ENCODE assay signal across 8 cellular contexts in the genomic region with DNA sequence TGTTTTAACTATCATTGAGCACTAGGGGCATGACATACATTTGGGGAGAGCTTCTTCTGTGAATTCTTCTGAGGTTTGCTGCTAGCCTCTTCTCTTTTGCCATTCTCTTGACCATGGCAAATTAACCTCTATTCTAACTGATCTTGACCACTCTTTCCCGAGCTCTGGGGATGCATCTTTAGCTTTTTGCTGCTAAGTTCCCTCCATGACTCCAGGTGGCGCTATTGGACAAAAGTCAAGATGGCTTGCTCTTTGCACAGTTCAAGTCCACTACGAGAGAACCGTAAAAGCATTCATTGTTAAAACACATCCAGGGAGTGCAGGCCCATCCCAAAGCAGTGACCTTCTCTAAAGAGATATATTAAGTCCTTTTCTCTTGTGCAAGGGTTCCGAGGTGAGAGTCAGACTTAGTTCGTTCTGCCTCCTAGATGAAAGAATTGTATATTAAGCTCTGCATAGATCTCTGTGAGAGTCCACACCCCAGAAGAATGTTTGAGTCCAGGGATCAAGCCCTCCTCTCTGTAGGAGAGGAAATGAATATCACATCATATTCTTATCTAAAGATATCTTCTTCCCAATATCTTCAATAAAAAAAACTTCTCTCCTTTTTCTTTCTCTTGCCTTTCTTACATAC.
DNase-seq lines count a peak whose midpoint lies in the region; ATAC-seq and TF ChIP-seq lines count a peak whose summit lies in the region.

No MANE protein-coding gene starts in this region.

- TF ChIP-seq CTCF in BJ (IDR thresholded peaks at IDR 0.05; ENCODE audit: insufficient read depth, low read depth, low read length) = peak; percentile 42

- CTCF ChIA-PET in BJ (lab: Yijun Ruan, JAX) = interaction anchor here (0.5 kb wide), 1 partner anchor 58 kb away, joined by 3 read pairs; no protein-coding TSS in a partner anchor

- DNase-seq in BJ (ENCODE audit: low read depth) (no peak), NCI-H1048 (lab: John Stamatoyannopoulos, UW) (peak; percentile 50), SK-N-DZ (ENCODE audit: low spot score) (peak; percentile 81), fibroblast of the conjunctiva (ENCODE audit: low read depth) (peak; percentile 54), skeletal muscle cell (ENCODE audit: low read depth) (peak; percentile 6), NCI-H187 treated with DMSO at 0.1 percent for 48 hours (lab: John Stamatoyannopoulos, UW) (no peak)
- no peak for DNase-seq in stimulated activated naive CD4-positive, alpha-beta T cell treated with Interleukin-2 at 50 U/mL for 16 hours (lab: John Stamatoyannopoulos, UW)

- no peak overlapping the region for H3K4me3 ChIP-seq in BJ (ENCODE audit: low read depth, low read length)
- no peak overlapping the region for H3K4me3 ChIP-seq in skeletal muscle cell (ENCODE audit: low read depth, low read length)

- no peaks in the 10 kb centered on the region for H3K27me3 ChIP-seq in BJ (ENCODE audit: control insufficient read depth, insufficient read depth, low read length)

- POLR2A ChIA-PET in BJ (lab: Charles Lee) = no interaction called here

- ATAC-seq in GM21515 (IDR thresholded peaks at IDR 0.05; ENCODE audit: unreplicated experiment) = peak; percentile 67

- H3K36me3 ChIP-seq in BJ (ENCODE audit: control insufficient read depth, insufficient read depth, low read length) = no peaks in the 10 kb centered on the region

Comparison
In these comparisons a context has a peak if more than half of its experiments do, and no peak if none do; other contexts are left out.
1. DNase-seq: peak in NCI-H1048 (single experiment), SK-N-DZ (single experiment), fibroblast of the conjunctiva (single experiment) and skeletal muscle cell (single experiment); none in BJ (single experiment), stimulated activated naive CD4-positive, alpha-beta T cell treated with Interleukin-2 at 50 U/mL for 16 hours (single experiment) and NCI-H187 treated with DMSO at 0.1 percent for 48 hours (single experiment).